In the genomic region with DNA sequence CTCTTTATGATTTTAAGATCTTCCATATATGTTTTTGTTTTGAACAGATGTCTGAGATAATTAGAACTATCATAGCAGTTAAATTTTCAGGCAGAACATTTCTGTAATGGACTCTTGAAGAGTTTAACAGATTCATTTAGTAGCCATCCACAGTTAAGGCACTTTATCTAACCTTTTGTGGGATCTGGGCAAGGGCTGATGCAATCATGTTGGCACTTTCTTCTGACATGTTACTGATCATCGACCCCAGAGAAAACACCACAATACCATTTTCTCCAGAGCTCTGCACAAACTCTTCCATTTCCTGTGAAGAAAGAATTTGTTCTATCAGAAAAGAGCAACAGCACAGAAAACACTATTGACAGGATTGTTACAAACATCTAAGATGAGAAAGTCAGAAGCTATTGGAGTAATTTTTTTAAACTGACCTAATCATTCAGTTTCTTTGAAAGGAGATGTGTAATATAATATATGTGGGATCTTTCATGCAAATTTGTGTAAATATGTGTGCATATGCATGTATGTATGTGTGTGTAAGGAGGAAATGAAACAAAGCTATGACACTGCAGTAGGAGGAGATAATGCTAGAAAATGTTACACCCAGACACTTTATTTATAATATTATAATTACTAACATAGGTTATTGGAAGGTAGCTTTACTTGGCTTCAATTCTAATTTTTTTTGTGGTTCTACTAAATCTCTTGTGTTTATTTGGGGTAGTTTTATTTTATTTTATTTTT, we compare ENCODE assay signal across 10 cellular contexts. TPM values are rescaled to one million over a fixed set of nuclear protein-coding genes. Genes with fewer than 3 reads are reported as not detected.
DNase-seq lines count a peak whose midpoint lies in the region; ATAC-seq, FAIRE-seq and TF ChIP-seq lines count a peak whose summit lies in the region.
"Not testable (repeated sequence)": the region's sequence is repeated elsewhere in the genome, so short reads cannot be mapped to it uniquely, and the experiment has no call there.
"Had no signal": no experiment of that assay in that cellular context is flagged by ENCODE, and none has a peak within 500 bp of the region (broad histone marks: within the 10 kb centered on the region; RNA-seq: fewer than 3 reads in every experiment).

No MANE protein-coding gene starts in this region.

- H4K20me1 ChIP-seq in GM23338 (replicated peaks; ENCODE audit: insufficient read depth): not testable (repeated sequence)

- not testable (repeated sequence) for TF ChIP-seq CTCF in GM23338 (conservative IDR thresholded peaks at IDR 0.05; ENCODE audit: low read depth in 2 of 2); VCaP (conservative IDR thresholded peaks at IDR 0.05)

- not testable (repeated sequence) for H3K79me2 ChIP-seq in GM23338 (replicated peaks; ENCODE audit: insufficient read depth)

- H3K4me3 Mint-ChIP-seq in GM23338: not testable (repeated sequence)

- H3K36me3 ChIP-seq in GM23338 (ENCODE audit: insufficient read depth): not testable (repeated sequence)

- not testable (repeated sequence) for H3K4me3 ChIP-seq in GM23338

- H3K27ac ChIP-seq in GM23338 (ENCODE audit: low read depth): not testable (repeated sequence)
- peak overlapping the region; percentile 53 for H3K27ac ChIP-seq in VCaP

- not testable (repeated sequence) for H3K9me2 ChIP-seq in GM23338 (ENCODE audit: insufficient read depth)

- FAIRE-seq in GM19239 (lab: Jason Lieb, UNC): peak; percentile 73
- peak; percentile 38 for FAIRE-seq in islet of Langerhans (lab: Jason Lieb, UNC)

- peak; percentile 60 for ATAC-seq in GM18511 (IDR thresholded peaks at IDR 0.05; ENCODE audit: unreplicated experiment)
- ATAC-seq in GM23338: not testable (repeated sequence)
- ATAC-seq in HG02981 (IDR thresholded peaks at IDR 0.05; ENCODE audit: unreplicated experiment): peak; percentile 59
- ATAC-seq in HG03378 (IDR thresholded peaks at IDR 0.05; ENCODE audit: unreplicated experiment): peak; percentile 73

- not testable (repeated sequence) for DNase-seq in GM19239 (ENCODE audit: insufficient read length, low spot score); GM23338 (ENCODE audit: low spot score)

- H3K4me1 Mint-ChIP-seq in GM23338: peaks cover 21% of the 10 kb centered on the region; the same call in 2 of the 3 replicates

- peaks cover 13% of the 10 kb centered on the region; the same call in 2 of the 3 replicates for H3K36me3 Mint-ChIP-seq in GM23338 (ENCODE audit: low read depth)

- H3K27me3 ChIP-seq in GM23338 (ENCODE audit: insufficient read depth): not testable (repeated sequence)

- not testable (repeated sequence) for H2AFZ ChIP-seq in GM23338

- H3K4me1 ChIP-seq in GM23338 (ENCODE audit: insufficient read depth): peaks cover 17% of the 10 kb centered on the region

- not testable (repeated sequence) for H3F3A ChIP-seq in GM23338 (replicated peaks; ENCODE audit: low read depth)

- peak overlapping the region; percentile 60 for H3K27ac Mint-ChIP-seq in GM23338

- H3K27me3 Mint-ChIP-seq in GM23338 (ENCODE audit: insufficient read depth, low read depth, poor library complexity): not testable (repeated sequence)

- H3K9me3 Mint-ChIP-seq in GM23338: not testable (repeated sequence)

- H3K4me2 ChIP-seq in GM23338: not testable (repeated sequence)

RNA-seq across cellular contexts. Expression of gene UGT2B15, which starts 7.4 kb away (rescaled TPM):
- not detected in 2 replicates for total RNA-seq in GM23338 (2014; rRNA removed; shearing (Covaris generic))
- not detected in 2 replicates for polyA plus RNA-seq in GM23338 (2016; fragmentation: Nextera tagmentation; extraction: Ambion mirVana)
- total RNA-seq: CD4-positive, alpha-beta memory T cell; PC-9; T-helper 17 cell had no signal
- polyA plus RNA-seq: CD4-positive, alpha-beta memory T cell had no signal
